ENCODE assay signal across 25 cellular contexts in the genomic region with DNA sequence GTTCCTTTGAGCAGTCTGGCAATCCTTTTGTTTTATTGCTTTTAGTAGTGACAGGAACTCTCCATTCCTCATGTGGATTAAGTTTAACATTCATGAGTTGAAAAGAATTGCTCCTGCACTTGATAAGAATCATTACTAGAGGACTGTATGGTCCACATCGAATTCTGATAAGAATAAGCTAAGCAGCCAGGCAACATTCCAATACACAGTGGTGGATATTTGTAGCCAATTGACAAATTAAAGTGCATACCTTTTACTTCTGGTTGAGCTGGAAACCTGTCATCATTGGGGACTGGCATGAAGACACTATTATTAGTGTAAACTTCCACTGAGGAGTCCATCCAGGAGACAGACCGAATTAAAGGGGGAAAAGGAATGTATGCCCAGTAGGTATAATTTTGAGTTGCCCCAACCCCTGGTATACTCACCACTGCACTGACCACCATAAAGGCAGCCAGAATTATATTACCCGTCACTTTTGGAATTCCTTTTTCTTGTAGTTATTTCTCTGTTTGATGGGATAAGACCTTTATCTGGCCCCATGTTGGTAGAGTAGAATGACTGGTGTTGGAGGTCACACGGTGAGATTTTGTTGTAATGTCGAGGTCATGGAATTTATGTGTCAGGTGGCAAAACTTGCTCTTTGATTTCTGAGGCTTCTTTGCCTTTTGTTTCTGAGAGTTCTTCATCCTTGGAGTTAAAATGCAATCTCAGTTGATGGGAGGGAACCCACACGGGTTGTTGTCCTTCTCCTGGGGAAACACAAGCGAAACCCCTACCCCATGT.
"Had no signal": no experiment of that assay in that cellular context is flagged by ENCODE, and none has a peak within 500 bp of the region (broad histone marks: within the 10 kb centered on the region; RNA-seq: fewer than 3 reads in every experiment).

No MANE protein-coding gene starts in this region.

- H3K9me3 ChIP-seq: esophagus muscularis mucosa, lower lobe of right lung, thoracic aorta, uterus had no signal

- H3K4me1 ChIP-seq: esophagus muscularis mucosa, lower lobe of right lung, uterus had no signal

- H3K27me3 Mint-ChIP-seq: activated naive CD8-positive, alpha-beta T cell had no signal

- H3K36me3 ChIP-seq: esophagus muscularis mucosa, lower lobe of right lung, thoracic aorta, uterus had no signal

- H3K27me3 ChIP-seq: esophagus muscularis mucosa, uterus had no signal

- H3K9me3 Mint-ChIP-seq: activated CD4-positive, alpha-beta memory T cell treated with anti-CD3 and anti-CD28 coated beads for 36 hours; central memory CD8-positive, alpha-beta T cell; dendritic cell treated with granulocyte-macrophage colony-stimulating factor and Interleukin-4, amounts not matched to agents 40 ng/mL and 50 ng/mL, for 4 days; natural killer cell; type B pancreatic cell had no signal

- ATAC-seq: left lobe of liver; lower lobe of right lung; natural killer cell; right cardiac atrium; stimulated activated naive CD8-positive, alpha-beta T cell treated with anti-CD3 and anti-CD28 coated beads, Interleukin-15, Interleukin-2, amounts not matched to agents 100 U/mL and 50 U/mL, for 24 hours; T-helper 17 cell had no signal

- H3K4me3 ChIP-seq: esophagus muscularis mucosa, lower lobe of right lung, SK-N-MC, thoracic aorta, uterus had no signal

- H3K27ac Mint-ChIP-seq: activated CD4-positive, alpha-beta memory T cell treated with anti-CD3 and anti-CD28 coated beads for 36 hours; dendritic cell treated with granulocyte-macrophage colony-stimulating factor and Interleukin-4, amounts not matched to agents 40 ng/mL and 50 ng/mL, for 4 days; natural killer cell; T-helper 17 cell; type B pancreatic cell had no signal

- H3K36me3 Mint-ChIP-seq: activated CD4-positive, alpha-beta memory T cell treated with anti-CD3 and anti-CD28 coated beads for 36 hours; activated naive CD8-positive, alpha-beta T cell; natural killer cell; type B pancreatic cell had no signal

- H3K4me1 Mint-ChIP-seq: central memory CD8-positive, alpha-beta T cell had no signal

- H3K4me3 Mint-ChIP-seq: activated CD4-positive, alpha-beta memory T cell treated with anti-CD3 and anti-CD28 coated beads for 36 hours; activated naive CD8-positive, alpha-beta T cell; central memory CD8-positive, alpha-beta T cell; dendritic cell treated with granulocyte-macrophage colony-stimulating factor and Interleukin-4, amounts not matched to agents 40 ng/mL and 50 ng/mL, for 4 days; natural killer cell; T-helper 17 cell; type B pancreatic cell had no signal

- DNase-seq: activated CD4-positive, alpha-beta memory T cell treated with anti-CD3 and anti-CD28 coated beads for 36 hours; activated CD4-positive, CD25-positive, alpha-beta regulatory T cell treated with anti-CD3 and anti-CD28 coated beads, Interleukin-2, amount 50 U/mL, for 72 hours; activated naive CD4-positive, alpha-beta T cell treated with Interleukin-2 at 50 U/mL for 16 hours; activated T-cell treated with anti-CD3 and anti-CD28 coated beads, Interleukin-2, amount 50 U/mL, for 48 hours; amniotic stem cell; foreskin melanocyte; kidney glomerular epithelial cell; lower lobe of right lung; mesenchymal stem cell; natural killer cell; posterior cingulate gyrus; right cardiac atrium; stimulated activated CD4-positive, alpha-beta T cell treated with anti-CD3 and anti-CD28 coated beads, Interleukin-2, amount 100 ng/mL, for 48 hours; stimulated activated naive CD8-positive, alpha-beta T cell treated with anti-CD3 and anti-CD28 coated beads, Interleukin-15, Interleukin-2, amounts not matched to agents 100 U/mL and 50 U/mL, for 24 hours; T-helper 17 cell; T1000; uterus had no signal

- H3K27ac ChIP-seq: esophagus muscularis mucosa, lower lobe of right lung, SK-N-MC, thoracic aorta, uterus had no signal
